8 cellular contexts compared by ENCODE assay signal in genomic region chr11:1832181-1832988, GRCh38. TPM values are rescaled to one million over a fixed set of nuclear protein-coding genes. Genes with fewer than 3 reads are reported as not detected.
A peak's percentile ranks its signal among the peaks of the same experiment; 100 is the strongest.
DNase-seq lines count a peak whose midpoint lies in the region; ATAC-seq and TF ChIP-seq lines count a peak whose summit lies in the region.

No MANE protein-coding gene starts in this region.

- intact Hi-C loops in esophagus muscularis mucosa (cut with DNase I): loop anchor here (1.0 kb wide), 1 partner anchor 139 kb away; no protein-coding TSS in a partner anchor

- H3K4me1 ChIP-seq in esophagus muscularis mucosa (peaks cover 8 to 21% (median 11%) of the 10 kb centered on the region in 4 donors), neural progenitor cell (peaks cover 15% of the 10 kb centered on the region), upper lobe of left lung (peaks cover 10 to 58% (median 39%) of the 10 kb centered on the region in 4 donors)

- H3F3A ChIP-seq in neural progenitor cell (ENCODE audit: low read depth): no peaks in the 10 kb centered on the region

- peak; percentile 88 for DNase-seq in GM03348 (ENCODE audit: low spot score)
- peak; percentile 40 for DNase-seq in NCI-H1105 (lab: John Stamatoyannopoulos, UW)
- peak; percentile 80 for DNase-seq in activated T-cell treated with anti-CD3 and anti-CD28 coated beads, Interleukin-2, amount 50 U/mL, for 1 hour
- DNase-seq in esophagus muscularis mucosa (ENCODE audit: extremely low spot score): no peak
- peak; percentile 80 for DNase-seq in neural progenitor cell (ENCODE audit: low spot score)
- peak; percentile 57 to 95 for DNase-seq in upper lobe of left lung
- DNase-seq in NCI-H187 treated with DMSO at 0.1 percent for 48 hours (lab: John Stamatoyannopoulos, UW): no peak

- H3K27ac Mint-ChIP-seq in neural progenitor cell: no peak overlapping the region

- H4K20me1 ChIP-seq in neural progenitor cell (ENCODE audit: low read depth): no peaks in the 10 kb centered on the region

- WGBS in esophagus muscularis mucosa: 21% methylated on average over 28 of the region's 45 CpGs
- 19 to 40% methylated on average over 17 to 23 of the region's 45 CpGs for WGBS in upper lobe of left lung, 2 donors

- no peaks in the 10 kb centered on the region for H3K9me3 ChIP-seq in esophagus muscularis mucosa
- no peaks in the 10 kb centered on the region for H3K9me3 ChIP-seq in neural progenitor cell (ENCODE audit: low read depth)
- no peaks in the 10 kb centered on the region for H3K9me3 ChIP-seq in upper lobe of left lung

- H3K9me3 Mint-ChIP-seq in neural progenitor cell: no peaks in the 10 kb centered on the region

- no peak overlapping the region for H3K9ac ChIP-seq in neural progenitor cell

- no peaks in the 10 kb centered on the region for H3K36me3 Mint-ChIP-seq in neural progenitor cell

- peak; percentile 91 to 99 (median 99) for TF ChIP-seq CTCF in esophagus muscularis mucosa (IDR thresholded peaks at IDR 0.05)
- TF ChIP-seq CTCF in neural progenitor cell (IDR thresholded peaks at IDR 0.05): peak; percentile 97
- TF ChIP-seq CTCF in upper lobe of left lung (IDR thresholded peaks at IDR 0.05): peak; percentile 96 to 99 (median 98)

- no peak for TF ChIP-seq POLR2A in esophagus muscularis mucosa (IDR thresholded peaks at IDR 0.05; ENCODE audit: low read depth)
- TF ChIP-seq POLR2A in upper lobe of left lung (IDR thresholded peaks at IDR 0.05): no peak

- TF ChIP-seq EP300 in esophagus muscularis mucosa (IDR thresholded peaks at IDR 0.05) (no peak), upper lobe of left lung (IDR thresholded peaks at IDR 0.05) (no peak)

- peak overlapping the region; percentile 85 for H3K4me2 ChIP-seq in neural progenitor cell

- H3K79me2 ChIP-seq in neural progenitor cell (ENCODE audit: low read depth): no peaks in the 10 kb centered on the region

- ATAC-seq in upper lobe of left lung (ENCODE audit: low FRiP score in 2 of 2) (peak in 1 of 2 donors; percentile 66), HG03108 (IDR thresholded peaks at IDR 0.05; ENCODE audit: unreplicated experiment) (no peak)

- peak overlapping the region; percentile 60 for H3K4me3 Mint-ChIP-seq in neural progenitor cell

- H3K27me3 ChIP-seq in esophagus muscularis mucosa: peaks cover 0 to 58% (median under 1%) of the 10 kb centered on the region in 4 donors
- no peaks in the 10 kb centered on the region for H3K27me3 ChIP-seq in neural progenitor cell
- no peaks in the 10 kb centered on the region for H3K27me3 ChIP-seq in upper lobe of left lung

- H3K27me3 Mint-ChIP-seq in neural progenitor cell (ENCODE audit: insufficient read depth, low read depth): peaks cover 12% of the 10 kb centered on the region

- H3K27ac ChIP-seq in esophagus muscularis mucosa (replicated peaks in 1 of 4) (no peak overlapping the region), neural progenitor cell (no peak overlapping the region), upper lobe of left lung (peak overlapping the region; percentile 52 to 79 (median 67))

- peak overlapping the region in 3 of 4 donors; percentile 5 to 34 (median 30) for H3K4me3 ChIP-seq in esophagus muscularis mucosa
- H3K4me3 ChIP-seq in neural progenitor cell: peak overlapping the region; percentile 41
- peak overlapping the region in 3 of 4 donors; percentile 6 to 21 (median 16) for H3K4me3 ChIP-seq in upper lobe of left lung

- peak overlapping the region; percentile 70 for H2AFZ ChIP-seq in neural progenitor cell (replicated peaks)

- H3K4me1 Mint-ChIP-seq in neural progenitor cell: peaks cover 16% of the 10 kb centered on the region

- H3K36me3 ChIP-seq in esophagus muscularis mucosa (no peaks in the 10 kb centered on the region), neural progenitor cell (no peaks in the 10 kb centered on the region), upper lobe of left lung (no peaks in the 10 kb centered on the region)

RNA-seq across cellular contexts. Expression of gene SYT8, which starts 2.4 kb away (rescaled TPM):
- total RNA-seq in esophagus muscularis mucosa (not detected), neural progenitor cell (ENCODE audit: low replicate concordance) (not detected in 2 replicates), upper lobe of left lung (10 to 100 TPM in 4 of 6 donors, 1 to 10 TPM in 2; 7.4 to 31.3 (median 22.9) TPM)

RNA-seq across cellular contexts. Expression of gene TNNI2, which starts 6.4 kb away (rescaled TPM):
- 1 to 10 TPM in 1 of 4 donors, not detected in 3; 4.2 TPM for total RNA-seq in esophagus muscularis mucosa
- 1.2 and 2.6 TPM in 2 replicates for total RNA-seq in neural progenitor cell (ENCODE audit: low replicate concordance)
- total RNA-seq in upper lobe of left lung: 10 to 100 TPM in 5 of 6 donors, 1 to 10 TPM in 1; 7.3 to 28.3 (median 16.7) TPM

RNA-seq across cellular contexts. Expression of gene LSP1, which starts 20.5 kb away (rescaled TPM):
- total RNA-seq in esophagus muscularis mucosa (10 to 100 TPM; 10.3 to 36.5 (median 35.4) TPM), neural progenitor cell (ENCODE audit: low replicate concordance) (not detected in 2 replicates), upper lobe of left lung (100 to 1,000 TPM in 2 of 6 donors, 10 to 100 TPM in 4; 29.3 to 162 (median 66.2) TPM)

RNA-seq across cellular contexts. Expression of gene PRR33, which starts 59.3 kb away (rescaled TPM):
- not detected for total RNA-seq in esophagus muscularis mucosa
- total RNA-seq in neural progenitor cell (ENCODE audit: low replicate concordance): not detected in 2 replicates
- not detected for total RNA-seq in upper lobe of left lung

Comparison
In these comparisons a context has a peak if more than half of its experiments do, and no peak if none do; other contexts are left out.
1. DNase-seq: peak in GM03348 (single experiment), NCI-H1105 (single experiment), activated T-cell treated with anti-CD3 and anti-CD28 coated beads, Interleukin-2, amount 50 U/mL, for 1 hour (single experiment), neural progenitor cell (single experiment) and upper lobe of left lung (2 of 2); none in esophagus muscularis mucosa (single experiment) and NCI-H187 treated with DMSO at 0.1 percent for 48 hours (single experiment).
2. H3K27ac ChIP-seq: peak in upper lobe of left lung (4 of 4); none in esophagus muscularis mucosa (0 of 4) and neural progenitor cell (single experiment).
3. RNA of gene LSP1, which starts 20.5 kb away (total RNA-seq): 29.3 to 162 TPM in upper lobe of left lung and 10.3 to 36.5 TPM in esophagus muscularis mucosa; not detected in neural progenitor cell; every median in the first group is over 10 times any median in the second.
4. Peak in every context shown above with its lines, with median percentiles within 50 percentile points of each other: H3K4me3 ChIP-seq and CTCF ChIP-seq.